Comparison of ENCODE assay signal across 29 cellular contexts in the genomic region with DNA sequence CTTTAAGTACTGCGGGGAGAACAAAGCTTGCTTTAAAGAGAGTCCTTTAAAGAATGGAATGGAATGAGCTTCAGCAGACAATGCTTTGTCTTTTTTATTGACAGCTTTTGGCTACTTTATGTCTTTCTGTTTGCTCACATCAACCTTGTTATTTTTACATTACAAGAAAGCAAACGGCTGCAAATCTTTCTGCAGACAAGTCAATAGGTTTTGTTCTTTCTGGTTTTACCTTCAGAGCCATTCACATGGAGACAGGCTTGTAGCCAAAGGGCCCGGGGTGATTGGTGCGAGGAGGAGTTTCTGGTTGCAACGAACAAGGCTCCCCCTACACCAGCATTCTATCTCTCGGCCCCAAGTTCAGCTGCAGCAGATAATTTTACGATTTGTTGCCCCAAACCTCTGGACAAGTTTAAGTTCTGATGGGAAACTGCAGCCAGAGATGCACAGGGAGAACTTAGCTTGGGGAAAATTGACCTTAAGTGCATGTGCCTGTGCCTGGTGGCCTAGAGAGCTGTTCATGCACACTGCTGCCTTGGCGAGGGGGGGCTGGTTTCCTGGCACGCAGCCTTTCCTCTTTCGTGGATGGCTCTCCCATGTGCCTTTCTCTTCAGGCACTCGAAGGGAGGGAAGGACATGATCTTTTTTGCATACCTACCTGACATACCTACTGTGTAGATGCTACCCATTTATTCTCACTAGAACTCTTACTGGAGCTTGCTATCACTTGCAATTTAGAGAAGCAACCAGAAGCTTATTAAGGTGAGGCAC.
A peak's percentile ranks its signal among the peaks of the same experiment; 100 is the strongest.
DNase-seq lines count a peak whose midpoint lies in the region; ATAC-seq, FAIRE-seq and TF ChIP-seq lines count a peak whose summit lies in the region.
"Had no signal": no experiment of that assay in that cellular context is flagged by ENCODE, and none has a peak within 500 bp of the region (broad histone marks: within the 10 kb centered on the region; RNA-seq: fewer than 3 reads in every experiment).

No MANE protein-coding gene starts in this region.

- H3K23ac ChIP-seq in H1 (ENCODE audit: insufficient read length) = no peak overlapping the region

- H3K9ac ChIP-seq in H1 (replicated peaks in 1 of 4; ENCODE audit: extremely low read depth in 1 of 4, low read depth in 3 of 4, low read length in 3 of 4) = no peak overlapping the region

- H2BK15ac ChIP-seq in H1 (ENCODE audit: low read length) = 0 out of 2 replicates have a peak overlapping the region, but pooled peaks have one; percentile 65

- H3K18ac ChIP-seq in H1 (ENCODE audit: extremely low read depth, low read length) = peak overlapping the region; percentile 71; the same call in 1 of the 2 replicates

- TF ChIP-seq EP300 in H1 (IDR thresholded peaks at IDR 0.05; ENCODE audit: borderline replicate concordance in 1 of 2, low read depth in 2 of 2, low read length in 2 of 2) = no peak

- peak overlapping the region; percentile 83; the same call in 1 of the 2 replicates for H2AK5ac ChIP-seq in H1 (ENCODE audit: low read depth, low read length)

- no peak for TF ChIP-seq CTCF in LNCaP clone FGC (IDR thresholded peaks at IDR 0.05; ENCODE audit: control insufficient read depth, extremely low read depth, insufficient read depth)
- no peak for TF ChIP-seq CTCF in H1 (IDR thresholded peaks at IDR 0.05; ENCODE audit: control extremely low read depth in 1 of 3, insufficient read depth in 1 of 3, low read depth in 1 of 3, low read length in 3 of 3)
- TF ChIP-seq CTCF in osteoblast (IDR thresholded peaks at IDR 0.05; ENCODE audit: extremely low read depth, low read depth, low read length) = no peak

- H3K27ac ChIP-seq in H1 (ENCODE audit: low read depth, low read length) (no peak overlapping the region), osteoblast (ENCODE audit: low read depth, low read length) (no peak overlapping the region)
- H3K27ac ChIP-seq: gastrocnemius medialis, testis had no signal

- H3K27me3 ChIP-seq in H1 (replicated peaks in 1 of 4; ENCODE audit: control insufficient read depth in 3 of 4, extremely low read depth in 1 of 4, insufficient read depth in 3 of 4, low read length in 3 of 4) (no peaks in the 10 kb centered on the region; a peak in 3 of 7 replicates), osteoblast (ENCODE audit: insufficient read depth, low read length) (no peaks in the 10 kb centered on the region)
- H3K27me3 ChIP-seq: gastrocnemius medialis, testis had no signal

- no peaks in the 10 kb centered on the region for H3K36me3 Mint-ChIP-seq in activated naive CD4-positive, alpha-beta T cell treated with anti-CD3 and anti-CD28 coated beads for 36 hours (ENCODE audit: low read depth)
- H3K36me3 Mint-ChIP-seq in stimulated activated naive B cell treated with anti-CD40 and anti-IgM and Interleukin-4, amounts not matched to agents 10 μg/mL and 1 μg/mL and 100 μg/mL, for 72 hours = peaks cover 0 to 1% of the 10 kb centered on the region in 2 donors
- H3K36me3 Mint-ChIP-seq: brain; CD8-positive, alpha-beta T cell had no signal

- H3K14ac ChIP-seq in H1 (ENCODE audit: insufficient read length) = no peak overlapping the region

- H4K5ac ChIP-seq in H1 (ENCODE audit: insufficient read length, low read depth, low read length) = peak overlapping the region; percentile 60

- no peaks in the 10 kb centered on the region for H3K79me1 ChIP-seq in H1 (ENCODE audit: low read depth, low read length)

- intact Hi-C loops in activated naive CD4-positive, alpha-beta T cell treated with anti-CD3 and anti-CD28 coated beads for 36 hours (cut with micrococcal nuclease) = no loop called here

- H3K4me1 ChIP-seq in H1 (replicated peaks in 1 of 4; ENCODE audit: control insufficient read depth in 3 of 4, insufficient read depth in 4 of 4, low read length in 3 of 4) = peaks cover 3 to 16% (median 9%) of the 10 kb centered on the region in 4 experiments
- H3K4me1 ChIP-seq in osteoblast (ENCODE audit: insufficient read depth, low read length) = no peaks in the 10 kb centered on the region
- H3K4me1 ChIP-seq: gastrocnemius medialis, testis had no signal

- peaks cover 6% of the 10 kb centered on the region for H3K9me3 Mint-ChIP-seq in activated naive CD4-positive, alpha-beta T cell treated with anti-CD3 and anti-CD28 coated beads for 36 hours
- peaks cover 1 to 6% of the 10 kb centered on the region in 2 donors for H3K9me3 Mint-ChIP-seq in stimulated activated naive B cell treated with anti-CD40 and anti-IgM and Interleukin-4, amounts not matched to agents 10 μg/mL and 1 μg/mL and 100 μg/mL, for 72 hours

- peaks cover 2% of the 10 kb centered on the region in 2 experiments; a peak in 2 of 4 replicates for H3K9me3 ChIP-seq in H1 (ENCODE audit: insufficient read depth in 2 of 2, low read depth in 1 of 2, low read length in 1 of 2)
- peaks cover 11% of the 10 kb centered on the region for H3K9me3 ChIP-seq in osteoblast (ENCODE audit: low read depth, low read length)
- H3K9me3 ChIP-seq: gastrocnemius medialis, testis had no signal

- WGBS in H1 (ENCODE audit: extremely low coverage in 1 of 2, insufficient coverage in 1 of 2, insufficient read length in 1 of 2, insufficient replicate concordance in 2 of 2, low coverage in 1 of 2, low lambda C conversion rate in 2 of 2, missing lambda C conversion rate in 1 of 2), 2 experiments = 33% methylated on average over 11 of the region's 11 CpGs; no CpG with 5 or more reads in 1 of the 2 experiments

- peak overlapping the region; percentile 70 for H3K4ac ChIP-seq in H1 (replicated peaks; ENCODE audit: insufficient read length, low read depth, low read length)

- H2BK5ac ChIP-seq in H1 (ENCODE audit: low read depth, low read length) = peak overlapping the region; percentile 79

- H3K4me2 ChIP-seq in H1 (ENCODE audit: insufficient read depth in 1 of 2, low read depth in 2 of 2, low read length in 2 of 2) (peak overlapping the region; percentile 45 to 52; a peak in 2 of 4 replicates), osteoblast (ENCODE audit: insufficient read depth, low read length) (no peak overlapping the region)

- H4K20me1 ChIP-seq in H1 (replicated peaks in 1 of 2; ENCODE audit: control insufficient read depth in 1 of 2, insufficient read depth in 2 of 2, low read length in 2 of 2) (no peaks in the 10 kb centered on the region), osteoblast (ENCODE audit: insufficient read depth, low read length) (no peaks in the 10 kb centered on the region)

- no peaks in the 10 kb centered on the region for H3K36me3 ChIP-seq in H1 (ENCODE audit: control insufficient read depth in 2 of 4, insufficient read depth in 4 of 4, low read length in 3 of 4)
- no peaks in the 10 kb centered on the region for H3K36me3 ChIP-seq in osteoblast (ENCODE audit: insufficient read depth, low read length)
- H3K36me3 ChIP-seq: gastrocnemius medialis had no signal

- FAIRE-seq in H1 (lab: Jason Lieb, UNC) = no peak
- FAIRE-seq: A204.1, K562 had no signal

- H3K27me3 Mint-ChIP-seq in activated naive CD4-positive, alpha-beta T cell treated with anti-CD3 and anti-CD28 coated beads for 36 hours (ENCODE audit: low read depth) = no peaks in the 10 kb centered on the region
- peaks cover 3 to 5% of the 10 kb centered on the region in 2 donors for H3K27me3 Mint-ChIP-seq in stimulated activated naive B cell treated with anti-CD40 and anti-IgM and Interleukin-4, amounts not matched to agents 10 μg/mL and 1 μg/mL and 100 μg/mL, for 72 hours
- H3K27me3 Mint-ChIP-seq: activated T-cell treated with anti-CD3 and anti-CD28 coated beads, Interleukin-2, amount 50 U/mL, for 24 hours had no signal

- CTCF ChIA-PET in H1 (lab: Charles Lee; ENCODE audit: partially characterized antibody) = interaction anchor here (0.6 to 2.1 kb wide), 2 partner anchors 517 to 519 kb away, joined by 3 to 5 read pairs; no protein-coding TSS in a partner anchor
- CTCF ChIA-PET in activated naive CD4-positive, alpha-beta T cell treated with anti-CD3 and anti-CD28 coated beads for 36 hours (lab: Charles Lee) = no interaction called here

- TF ChIP-seq POLR2A in H1 (IDR thresholded peaks at IDR 0.05; ENCODE audit: control extremely low read depth in 1 of 2, low read depth in 2 of 2, low read length in 2 of 2) = no peak

- peak overlapping the region; percentile 75 for H4K91ac ChIP-seq in H1 (replicated peaks; ENCODE audit: insufficient read length, low read length)

- H2AFZ ChIP-seq in H1 (ENCODE audit: low read length) (peak overlapping the region; percentile 72; the same call in 1 of the 2 replicates), osteoblast (ENCODE audit: low read length) (no peak overlapping the region)

- peak overlapping the region; percentile 96 for H2BK12ac ChIP-seq in H1 (ENCODE audit: low read depth, low read length)

- no peak for TF ChIP-seq RAD21 in H1 (IDR thresholded peaks at IDR 0.05 in 1 of 2, conservative IDR thresholded peaks at IDR 0.05 in 1 of 2; ENCODE audit: low read depth in 2 of 2, low read length in 2 of 2)

- H3K27ac Mint-ChIP-seq in activated naive CD4-positive, alpha-beta T cell treated with anti-CD3 and anti-CD28 coated beads for 36 hours = no peak overlapping the region
- H3K27ac Mint-ChIP-seq in stimulated activated naive B cell treated with anti-CD40 and anti-IgM and Interleukin-4, amounts not matched to agents 10 μg/mL and 1 μg/mL and 100 μg/mL, for 72 hours = no peak overlapping the region
- H3K27ac Mint-ChIP-seq: activated T-cell treated with anti-CD3 and anti-CD28 coated beads, Interleukin-2, amount 50 U/mL, for 24 hours; brain; CD8-positive, alpha-beta T cell; naive thymus-derived CD4-positive, alpha-beta T cell; T-helper 2 cell treated with Interferon-gamma antibody and Interleukin-4, amounts not matched to agents 5 μg/mL and 100 μg/mL, for 36 hours had no signal

- H3K4me3 ChIP-seq in LNCaP clone FGC (ENCODE audit: low read depth, low read length) (no peak overlapping the region), H1 (ENCODE audit: extremely low read depth in 1 of 4, insufficient read depth in 2 of 4, low read depth in 3 of 4, low read length in 4 of 4) (no peak overlapping the region), osteoblast (ENCODE audit: insufficient read depth, low read length) (no peak overlapping the region)
- H3K4me3 ChIP-seq: gastrocnemius medialis, K562, testis had no signal

- no peak overlapping the region for H3K56ac ChIP-seq in H1 (replicated peaks; ENCODE audit: insufficient read length, low read depth, low read length)

- ATAC-seq in stimulated activated naive B cell treated with anti-CD40 and anti-IgM and Interleukin-4, amounts not matched to agents 10 μg/mL and 1 μg/mL and 100 μg/mL, for 72 hours (replicated peaks) = no peak
- ATAC-seq: CD8-positive, alpha-beta T cell; gastrocnemius medialis; K562; left ventricle myocardium superior; naive thymus-derived CD4-positive, alpha-beta T cell; stimulated activated naive CD8-positive, alpha-beta T cell treated with anti-CD3 and anti-CD28 coated beads, Interleukin-15, Interleukin-2, amounts not matched to agents 100 U/mL and 50 U/mL, for 24 hours had no signal

- peak overlapping the region; percentile 80 for H2BK20ac ChIP-seq in H1 (ENCODE audit: low read length)

- H2BK120ac ChIP-seq in H1 (replicated peaks; ENCODE audit: low read depth, low read length) = peak overlapping the region; percentile 84

- no peak overlapping the region for H3K4me3 Mint-ChIP-seq in activated naive CD4-positive, alpha-beta T cell treated with anti-CD3 and anti-CD28 coated beads for 36 hours
- H3K4me3 Mint-ChIP-seq in stimulated activated naive B cell treated with anti-CD40 and anti-IgM and Interleukin-4, amounts not matched to agents 10 μg/mL and 1 μg/mL and 100 μg/mL, for 72 hours = no peak overlapping the region
- H3K4me3 Mint-ChIP-seq: activated T-cell treated with anti-CD3 and anti-CD28 coated beads, Interleukin-2, amount 50 U/mL, for 24 hours; brain; CD8-positive, alpha-beta T cell; naive thymus-derived CD4-positive, alpha-beta T cell; T-helper 2 cell treated with Interferon-gamma antibody and Interleukin-4, amounts not matched to agents 5 μg/mL and 100 μg/mL, for 36 hours had no signal

- DNase-seq in NCI-H1105 treated with DMSO at 0.1 percent for 48 hours (lab: John Stamatoyannopoulos, UW) = peak; percentile 19
- no peak for DNase-seq in NCI-H1105 (lab: John Stamatoyannopoulos, UW)
- DNase-seq in LNCaP clone FGC (ENCODE audit: low read depth) = peak; percentile 61
- peak in 1 of 2 experiments; percentile 49 for DNase-seq in H1 (ENCODE audit: low read depth in 1 of 2, low spot score in 2 of 2)
- peak; percentile 39 for DNase-seq in osteoblast (ENCODE audit: insufficient read length, low spot score, missing footprints)
- no peak for DNase-seq in activated naive CD4-positive, alpha-beta T cell treated with anti-CD3 and anti-CD28 coated beads for 36 hours
- DNase-seq in germinal center (ENCODE audit: low spot score) = no peak
- no peak for DNase-seq in stimulated activated naive B cell treated with anti-CD40 and anti-IgM and Interleukin-4, amounts not matched to agents 10 μg/mL and 1 μg/mL and 100 μg/mL, for 72 hours
- DNase-seq: activated CD4-positive, alpha-beta T cell treated with anti-CD3 and anti-CD28 coated beads for 4 hours; activated naive CD4-positive, alpha-beta T cell; activated T-cell treated with anti-CD3 and anti-CD28 coated beads, Interleukin-2, amount 50 U/mL, for 24 hours; AML-193; CD8-positive, alpha-beta T cell; cerebellar nuclear complex; DMS 273 treated with DMSO at 0.1 percent for 48 hours; gastrocnemius medialis; hippocampal formation; islet precursor cell; left ventricle myocardium superior; naive thymus-derived CD4-positive, alpha-beta T cell; NCI-H1694; NK-92 treated with Interleukin-12 subunit alpha and Interleukin-12 subunit beta, amount 100 ng/mL, for 24 hours; occipital lobe; stimulated activated naive CD8-positive, alpha-beta T cell treated with anti-CD3 and anti-CD28 coated beads, Interleukin-15, Interleukin-2, amounts not matched to agents 100 U/mL and 50 U/mL, for 24 hours; testis had no signal

- POLR2A ChIA-PET in H1 (lab: Charles Lee; ENCODE audit: partially characterized antibody) = no interaction called here

- no peak overlapping the region for H4K8ac ChIP-seq in H1 (ENCODE audit: extremely low read depth, insufficient read depth, low read length)

- H3K23me2 ChIP-seq in H1 (ENCODE audit: low read depth, low read length) = no peaks in the 10 kb centered on the region

- H3K4me1 Mint-ChIP-seq in activated naive CD4-positive, alpha-beta T cell treated with anti-CD3 and anti-CD28 coated beads for 36 hours (ENCODE audit: low read depth) = no peaks in the 10 kb centered on the region
- H3K4me1 Mint-ChIP-seq in stimulated activated naive B cell treated with anti-CD40 and anti-IgM and Interleukin-4, amounts not matched to agents 10 μg/mL and 1 μg/mL and 100 μg/mL, for 72 hours = no peaks in the 10 kb centered on the region
- H3K4me1 Mint-ChIP-seq: naive thymus-derived CD4-positive, alpha-beta T cell had no signal

- no peaks in the 10 kb centered on the region for H3K79me2 ChIP-seq in H1 (ENCODE audit: control insufficient read depth in 1 of 2, insufficient read depth in 2 of 2, low read length in 2 of 2)
- H3K79me2 ChIP-seq in osteoblast (ENCODE audit: insufficient read depth, low read length) = no peaks in the 10 kb centered on the region

Comparison
In these comparisons a context has a peak if more than half of its experiments do, and no peak if none do; other contexts are left out.
1. DNase-seq: peak in NCI-H1105 treated with DMSO at 0.1 percent for 48 hours (single experiment), LNCaP clone FGC (single experiment) and osteoblast (single experiment); none in NCI-H1105 (single experiment), activated naive CD4-positive, alpha-beta T cell treated with anti-CD3 and anti-CD28 coated beads for 36 hours (single experiment), germinal center (single experiment) and stimulated activated naive B cell treated with anti-CD40 and anti-IgM and Interleukin-4, amounts not matched to agents 10 μg/mL and 1 μg/mL and 100 μg/mL, for 72 hours (single experiment).